17 cellular contexts compared by ENCODE assay signal in the genomic region with DNA sequence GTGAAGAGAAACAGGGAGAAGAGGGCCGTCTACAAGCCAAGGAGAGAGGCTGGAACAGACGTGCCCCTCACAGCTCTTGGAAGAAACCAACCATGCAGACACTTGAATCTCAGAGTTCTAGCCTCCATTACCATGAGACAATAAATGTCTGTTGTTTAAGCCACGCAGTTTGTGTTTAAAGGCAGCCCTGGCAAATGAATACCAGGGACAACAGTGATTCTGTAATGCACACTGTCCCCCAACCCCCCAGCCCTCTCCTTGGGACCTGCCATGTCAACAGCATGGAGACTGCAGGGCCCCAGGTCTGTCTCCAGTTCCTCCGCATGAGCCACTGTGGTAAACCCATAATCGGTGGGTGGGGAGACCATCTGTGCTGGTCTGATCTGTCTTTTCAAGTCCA.
A peak's percentile ranks its signal among the peaks of the same experiment; 100 is the strongest.
DNase-seq lines count a peak whose midpoint lies in the region; ATAC-seq and TF ChIP-seq lines count a peak whose summit lies in the region.
"Had no signal": no experiment of that assay in that cellular context is flagged by ENCODE, and none has a peak within 500 bp of the region (broad histone marks: within the 10 kb centered on the region; RNA-seq: fewer than 3 reads in every experiment).

No MANE protein-coding gene starts in this region.

- DNase-seq in CD4-positive, alpha-beta T cell: no peak
- peak; percentile 42 for DNase-seq in Jurkat, Clone E6-1 (ENCODE audit: low read depth, low spot score)
- peak; percentile 85 for DNase-seq in WERI-Rb-1
- DNase-seq in neuronal stem cell (ENCODE audit: low spot score): no peak
- DNase-seq in ACHN: no peak
- DNase-seq: AML-193; CD4-positive, alpha-beta memory T cell; DMS153; DMS79; GDM1; HFFc6; KBM-7 had no signal

- no peak overlapping the region for H3K4ac ChIP-seq in neuronal stem cell (ENCODE audit: low read length)

- H3K4me3 Mint-ChIP-seq in CD4-positive, alpha-beta T cell: peak overlapping the region; percentile 56
- H3K4me3 Mint-ChIP-seq: GM23338, HFFc6 had no signal

- H3K36me3 Mint-ChIP-seq in CD4-positive, alpha-beta T cell (ENCODE audit: low read depth): no peaks in the 10 kb centered on the region
- H3K36me3 Mint-ChIP-seq: CD4-positive, alpha-beta memory T cell had no signal

- H3K27ac ChIP-seq in CD4-positive, alpha-beta T cell (ENCODE audit: low read depth, low read length): no peak overlapping the region
- H3K27ac ChIP-seq in WERI-Rb-1 (peak overlapping the region; percentile 67), neuronal stem cell (replicated peaks; ENCODE audit: low read length) (no peak overlapping the region)
- H3K27ac ChIP-seq: C4-2B, HL-60 had no signal

- no peak overlapping the region for H2BK12ac ChIP-seq in neuronal stem cell (ENCODE audit: low read length)

- no peak overlapping the region for H2BK5ac ChIP-seq in neuronal stem cell (ENCODE audit: low read length)

- in situ Hi-C loops in ACHN (cut with HindIII; ENCODE audit: low pct_ligation_motif_present, low pct_unique_long_range_greater_than_20kb, low sequenced_read_pairs): no loop called here

- H3K79me1 ChIP-seq in neuronal stem cell (ENCODE audit: low read depth, low read length): no peaks in the 10 kb centered on the region

- CTCF ChIA-PET in CD4-positive, alpha-beta T cell (lab: Charles Lee): no interaction called here

- H3K9me3 Mint-ChIP-seq in CD4-positive, alpha-beta T cell: no peaks in the 10 kb centered on the region
- H3K9me3 Mint-ChIP-seq: CD4-positive, alpha-beta memory T cell had no signal

- H3K4me1 Mint-ChIP-seq in CD4-positive, alpha-beta T cell (ENCODE audit: low read depth): peaks cover 50% of the 10 kb centered on the region

- H3K36me3 ChIP-seq in WERI-Rb-1: no peaks in the 10 kb centered on the region
- no peaks in the 10 kb centered on the region for H3K36me3 ChIP-seq in neuronal stem cell (replicated peaks in 1 of 2; ENCODE audit: control insufficient read depth in 2 of 2, insufficient read depth in 2 of 2, low read length in 2 of 2)

- intact Hi-C loops in CD4-positive, alpha-beta T cell (cut with DNase I, micrococcal nuclease): loop anchor here (5.0 to 10.0 kb wide), 4 partner anchors 139 to 291 kb away; no protein-coding TSS in a partner anchor

- WGBS in neuronal stem cell (ENCODE audit: extremely low coverage in 2 of 2, insufficient read length in 2 of 2, insufficient replicate concordance in 1 of 2), 2 donors: no CpG with 5 or more reads among the region's 5 CpGs

- no peak overlapping the region for H2BK15ac ChIP-seq in neuronal stem cell (ENCODE audit: low read length)

- TF ChIP-seq CTCF in CD4-positive, alpha-beta T cell (IDR thresholded peaks at IDR 0.05): no peak
- no peak for TF ChIP-seq CTCF in WERI-Rb-1 (IDR thresholded peaks at IDR 0.05; ENCODE audit: low read depth, low read length)

- H4K8ac ChIP-seq in neuronal stem cell (ENCODE audit: low read depth, low read length): no peak overlapping the region

- H3K9me3 ChIP-seq in CD4-positive, alpha-beta T cell (ENCODE audit: control insufficient read depth, low read length): no peaks in the 10 kb centered on the region
- H3K9me3 ChIP-seq in WERI-Rb-1 (ENCODE audit: severe bottlenecking): no peaks in the 10 kb centered on the region
- no peaks in the 10 kb centered on the region for H3K9me3 ChIP-seq in neuronal stem cell (replicated peaks in 1 of 2; ENCODE audit: control insufficient read depth in 2 of 2, insufficient read depth in 1 of 2, low read depth in 1 of 2, low read length in 2 of 2)

- H3K4me3 ChIP-seq in Jurkat, Clone E6-1 (ENCODE audit: low read length): no peak overlapping the region
- H3K4me3 ChIP-seq in WERI-Rb-1 (ENCODE audit: low read depth, low read length): no peak overlapping the region
- no peak overlapping the region for H3K4me3 ChIP-seq in neuronal stem cell (ENCODE audit: low read length in 2 of 2)
- H3K4me3 ChIP-seq: GM23338 had no signal

- H3K4me1 ChIP-seq in neuronal stem cell (ENCODE audit: control insufficient read depth in 2 of 2, insufficient read depth in 1 of 2, low read depth in 1 of 2, low read length in 2 of 2): peaks cover 11 to 15% of the 10 kb centered on the region in 2 donors

- no peak overlapping the region for H3K4me2 ChIP-seq in neuronal stem cell (ENCODE audit: insufficient read depth, low read length, poor library complexity, severe bottlenecking)
- H3K4me2 ChIP-seq: GM23338 had no signal

- no peaks in the 10 kb centered on the region for H3K27me3 ChIP-seq in CD4-positive, alpha-beta T cell (ENCODE audit: control insufficient read depth, insufficient read depth, low read length)
- H3K27me3 ChIP-seq in WERI-Rb-1 (ENCODE audit: insufficient read depth, low read depth, severe bottlenecking) (no peaks in the 10 kb centered on the region), neuronal stem cell (ENCODE audit: control insufficient read depth in 3 of 3, insufficient read depth in 3 of 3, low read depth in 1 of 3, low read length in 3 of 3) (no peaks in the 10 kb centered on the region)

- no peak for ATAC-seq in CD4-positive, alpha-beta T cell (ENCODE audit: poor library complexity)
- no peak for ATAC-seq in HG03135 (IDR thresholded peaks at IDR 0.05; ENCODE audit: unreplicated experiment)
- ATAC-seq: GM23338, HCT116 had no signal

- no peak overlapping the region for H2AFZ ChIP-seq in neuronal stem cell (ENCODE audit: low read length)
- H2AFZ ChIP-seq: GM23338 had no signal

- H3K23ac ChIP-seq in neuronal stem cell (ENCODE audit: low read depth, low read length, poor library complexity): no peak overlapping the region

- H3K27ac Mint-ChIP-seq in CD4-positive, alpha-beta T cell: no peak overlapping the region
- H3K27ac Mint-ChIP-seq: GM23338, HFFc6 had no signal

- no peak overlapping the region for H2AK5ac ChIP-seq in neuronal stem cell (ENCODE audit: low read depth, low read length)

- H3K14ac ChIP-seq in neuronal stem cell (ENCODE audit: low read length): no peak overlapping the region

- POLR2A ChIA-PET in CD4-positive, alpha-beta T cell (lab: Charles Lee): no interaction called here

- H3K27me3 Mint-ChIP-seq in CD4-positive, alpha-beta T cell: no peaks in the 10 kb centered on the region
- H3K27me3 Mint-ChIP-seq: CD4-positive, alpha-beta memory T cell had no signal

- H4K91ac ChIP-seq in neuronal stem cell (ENCODE audit: low read depth, low read length, poor library complexity): no peak overlapping the region

- peak overlapping the region; percentile 44 for H3K18ac ChIP-seq in neuronal stem cell (ENCODE audit: low read length)

- no peak overlapping the region for H2BK120ac ChIP-seq in neuronal stem cell (ENCODE audit: low read depth, low read length)

- H3K9ac ChIP-seq in neuronal stem cell (ENCODE audit: low read depth, low read length, poor library complexity): no peak overlapping the region

Comparison
In these comparisons a context has a peak if more than half of its experiments do, and no peak if none do; other contexts are left out.
1. DNase-seq: peak in Jurkat, Clone E6-1 (single experiment) and WERI-Rb-1 (single experiment); none in CD4-positive, alpha-beta T cell (0 of 10), neuronal stem cell (single experiment) and ACHN (single experiment).